In the genomic region with DNA sequence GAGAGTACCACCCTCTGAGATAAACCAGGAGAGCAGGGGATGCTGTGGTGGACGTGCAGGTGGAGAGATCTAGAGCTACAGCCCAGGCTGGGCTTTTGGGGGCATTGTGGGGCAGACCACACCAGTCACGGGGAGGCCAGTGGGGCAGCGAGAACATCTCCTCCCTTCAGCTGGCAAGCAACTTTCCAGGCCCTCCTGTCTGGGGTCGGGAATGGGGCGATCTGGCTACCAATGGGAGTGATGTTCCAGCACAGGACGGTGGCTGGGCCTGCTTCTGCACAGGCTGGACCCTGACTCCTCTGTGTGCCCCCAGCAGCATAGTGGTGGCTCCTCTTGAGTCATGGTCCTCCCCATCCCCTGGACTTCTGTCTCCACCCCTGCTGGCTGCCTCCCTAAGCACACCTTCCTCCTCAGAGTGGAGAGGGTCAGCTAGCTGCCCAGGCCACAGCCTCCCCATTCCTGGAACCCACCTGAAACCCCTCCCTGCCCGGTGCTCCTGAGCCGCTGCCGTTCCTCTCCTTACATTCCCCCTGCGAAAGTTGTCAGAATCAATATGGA, we compare ENCODE assay signal across 24 cellular contexts. TPM values are rescaled to one million over a fixed set of nuclear protein-coding genes. Genes with fewer than 3 reads are reported as not detected.
DNase-seq lines count a peak whose midpoint lies in the region; ATAC-seq and TF ChIP-seq lines count a peak whose summit lies in the region.
"Had no signal": no experiment of that assay in that cellular context is flagged by ENCODE, and none has a peak within 500 bp of the region (broad histone marks: within the 10 kb centered on the region; RNA-seq: fewer than 3 reads in every experiment).

No MANE protein-coding gene starts in this region.

- H3K27me3 Mint-ChIP-seq in activated naive CD4-positive, alpha-beta T cell treated with anti-CD3 and anti-CD28 coated beads, Interleukin-2, amount 50 U/mL, for 24 hours, result no peaks in the 10 kb centered on the region
- H3K27me3 Mint-ChIP-seq in activated B cell treated with CpG ODN at 0.5 μM for 24 hours, result no peaks in the 10 kb centered on the region
- no peaks in the 10 kb centered on the region for H3K27me3 Mint-ChIP-seq in natural killer cell (ENCODE audit: low read depth in 2 of 2)
- H3K27me3 Mint-ChIP-seq: activated CD4-positive, alpha-beta memory T cell treated with anti-CD3 and anti-CD28 coated beads for 36 hours; stimulated activated naive CD8-positive, alpha-beta T cell treated with anti-CD3 and anti-CD28 coated beads, Interleukin-15, Interleukin-2, amounts not matched to agents 100 ng/mL and 50 ng/mL, for 24 hours had no signal

- 84 to 89% methylated on average over 10 of the region's 10 CpGs for WGBS in upper lobe of left lung, 2 donors
- 76 to 83% methylated on average over 8 to 10 of the region's 10 CpGs for WGBS in body of pancreas, 2 donors

- no peak overlapping the region for H3K27ac ChIP-seq in upper lobe of left lung
- no peak overlapping the region for H3K27ac ChIP-seq in body of pancreas
- H3K27ac ChIP-seq: 22Rv1, brain microvascular endothelial cell, transverse colon had no signal

- CTCF ChIA-PET in activated B cell treated with CpG ODN at 0.5 μM for 24 hours (lab: Charles Lee), result interaction anchor here (0.7 kb wide), 1 partner anchor 12 kb away, joined by 3 read pairs; no protein-coding TSS in a partner anchor

- intact Hi-C loops in activated B cell treated with CpG ODN at 0.5 μM for 24 hours (cut with micrococcal nuclease), result loop anchor here (1.0 kb wide), 1 partner anchor 12 kb away; no protein-coding TSS in a partner anchor
- intact Hi-C loops in natural killer cell (cut with micrococcal nuclease), result loop anchor here (2.0 kb wide), 1 partner anchor 14 kb away; no protein-coding TSS in a partner anchor
- intact Hi-C loops in body of pancreas (cut with DNase I), result no loop called here

- H3K36me3 Mint-ChIP-seq in activated naive CD4-positive, alpha-beta T cell treated with anti-CD3 and anti-CD28 coated beads, Interleukin-2, amount 50 U/mL, for 24 hours, result peaks cover 7% of the 10 kb centered on the region
- H3K36me3 Mint-ChIP-seq in activated B cell treated with CpG ODN at 0.5 μM for 24 hours (ENCODE audit: low read depth) (peaks cover 41% of the 10 kb centered on the region), natural killer cell (no peaks in the 10 kb centered on the region)

- peaks cover 0 to 32% (median 8%) of the 10 kb centered on the region in 4 donors for H3K36me3 ChIP-seq in upper lobe of left lung
- H3K36me3 ChIP-seq in body of pancreas (replicated peaks in 1 of 2; ENCODE audit: insufficient read depth in 1 of 2, low read depth in 2 of 2), result peaks cover 0 to 2% of the 10 kb centered on the region in 2 donors
- H3K36me3 ChIP-seq: brain microvascular endothelial cell, transverse colon had no signal

- H3K27ac Mint-ChIP-seq in activated naive CD4-positive, alpha-beta T cell treated with anti-CD3 and anti-CD28 coated beads, Interleukin-2, amount 50 U/mL, for 24 hours, result peak overlapping the region; percentile 70
- H3K27ac Mint-ChIP-seq in activated B cell treated with CpG ODN at 0.5 μM for 24 hours, result peak overlapping the region; percentile 83
- H3K27ac Mint-ChIP-seq in natural killer cell, result peak overlapping the region; percentile 79 to 83
- H3K27ac Mint-ChIP-seq: activated CD4-positive, alpha-beta memory T cell treated with anti-CD3 and anti-CD28 coated beads for 36 hours; stimulated activated naive CD8-positive, alpha-beta T cell treated with anti-CD3 and anti-CD28 coated beads, Interleukin-15, Interleukin-2, amounts not matched to agents 100 ng/mL and 50 ng/mL, for 24 hours had no signal

- TF ChIP-seq EP300 in upper lobe of left lung (IDR thresholded peaks at IDR 0.05), result no peak

- ATAC-seq in activated B cell treated with CpG ODN at 0.5 μM for 24 hours (ENCODE audit: low read depth) (no peak), natural killer cell (no peak), upper lobe of left lung (ENCODE audit: low FRiP score in 2 of 2) (peak; percentile 21 to 28), GM19035 (IDR thresholded peaks at IDR 0.05; ENCODE audit: unreplicated experiment) (no peak), body of pancreas (no peak)

- H3K4me1 Mint-ChIP-seq in activated naive CD4-positive, alpha-beta T cell treated with anti-CD3 and anti-CD28 coated beads, Interleukin-2, amount 50 U/mL, for 24 hours, result peaks cover 18% of the 10 kb centered on the region
- H3K4me1 Mint-ChIP-seq in activated B cell treated with CpG ODN at 0.5 μM for 24 hours (peaks cover 38% of the 10 kb centered on the region), natural killer cell (peaks cover 34 to 38% of the 10 kb centered on the region in 2 donors)

- H3K4me1 ChIP-seq in upper lobe of left lung, result peaks cover 2 to 4% (median 2%) of the 10 kb centered on the region in 4 donors
- no peaks in the 10 kb centered on the region for H3K4me1 ChIP-seq in body of pancreas
- H3K4me1 ChIP-seq: transverse colon had no signal

- TF ChIP-seq POLR2A in upper lobe of left lung (IDR thresholded peaks at IDR 0.05) (no peak), body of pancreas (IDR thresholded peaks at IDR 0.05) (no peak)

- POLR2A ChIA-PET in activated B cell treated with CpG ODN at 0.5 μM for 24 hours (lab: Charles Lee), result interaction anchor here (0.6 to 0.9 kb wide), 4 partner anchors 10 to 287 kb away, joined by 3 to 4 read pairs (median 3); partner anchors contain the start of gene VHL

- no peak for TF ChIP-seq CTCF in activated B cell treated with CpG ODN at 0.5 μM for 24 hours (IDR thresholded peaks at IDR 0.05)
- no peak for TF ChIP-seq CTCF in natural killer cell (IDR thresholded peaks at IDR 0.05)
- TF ChIP-seq CTCF in upper lobe of left lung (IDR thresholded peaks at IDR 0.05), result no peak
- TF ChIP-seq CTCF in body of pancreas (IDR thresholded peaks at IDR 0.05), result no peak

- H3K9me3 Mint-ChIP-seq in activated naive CD4-positive, alpha-beta T cell treated with anti-CD3 and anti-CD28 coated beads, Interleukin-2, amount 50 U/mL, for 24 hours, result no peaks in the 10 kb centered on the region
- H3K9me3 Mint-ChIP-seq in activated B cell treated with CpG ODN at 0.5 μM for 24 hours, result no peaks in the 10 kb centered on the region
- no peaks in the 10 kb centered on the region for H3K9me3 Mint-ChIP-seq in natural killer cell
- H3K9me3 Mint-ChIP-seq: activated CD4-positive, alpha-beta memory T cell treated with anti-CD3 and anti-CD28 coated beads for 36 hours; stimulated activated naive CD8-positive, alpha-beta T cell treated with anti-CD3 and anti-CD28 coated beads, Interleukin-15, Interleukin-2, amounts not matched to agents 100 ng/mL and 50 ng/mL, for 24 hours had no signal

- H3K9me3 ChIP-seq in upper lobe of left lung (no peaks in the 10 kb centered on the region), body of pancreas (no peaks in the 10 kb centered on the region)
- H3K9me3 ChIP-seq: Caco-2, transverse colon had no signal

- no peak overlapping the region for H3K4me3 Mint-ChIP-seq in activated naive CD4-positive, alpha-beta T cell treated with anti-CD3 and anti-CD28 coated beads, Interleukin-2, amount 50 U/mL, for 24 hours
- H3K4me3 Mint-ChIP-seq in activated B cell treated with CpG ODN at 0.5 μM for 24 hours (peak overlapping the region; percentile 28), natural killer cell (peak overlapping the region; percentile 72)
- H3K4me3 Mint-ChIP-seq: activated CD4-positive, alpha-beta memory T cell treated with anti-CD3 and anti-CD28 coated beads for 36 hours; stimulated activated naive CD8-positive, alpha-beta T cell treated with anti-CD3 and anti-CD28 coated beads, Interleukin-15, Interleukin-2, amounts not matched to agents 100 ng/mL and 50 ng/mL, for 24 hours had no signal

- DNase-seq in activated naive CD4-positive, alpha-beta T cell (lab: John Stamatoyannopoulos, UW), result no peak
- DNase-seq in activated B cell treated with CpG ODN at 0.5 μM for 24 hours, result no peak
- DNase-seq in natural killer cell, result no peak
- DNase-seq in upper lobe of left lung, result no peak
- DNase-seq in ecto neural progenitor cell (ENCODE audit: low spot score), result no peak
- DNase-seq in body of pancreas, result no peak
- DNase-seq: activated CD4-positive, alpha-beta memory T cell treated with anti-CD3 and anti-CD28 coated beads for 36 hours; activated CD4-positive, CD25-positive, alpha-beta regulatory T cell; activated effector memory CD4-positive, alpha-beta T cell treated with Interleukin-2 at 50 U/mL for 16 hours; brain microvascular endothelial cell; Caco-2; effector CD4-positive, alpha-beta T cell; head of caudate nucleus; mammary epithelial cell; NCI-H2081 treated with DMSO at 0.1 percent for 48 hours; NCI-H446 treated with DMSO at 0.1 percent for 48 hours; Right ventricle myocardium superior; stimulated activated CD4-positive, alpha-beta T cell treated with anti-CD3 and anti-CD28 coated beads, Interleukin-4, amount 100 ng/mL, for 1 hour; SW 1271; transverse colon had no signal

- no peak overlapping the region for H3K4me3 ChIP-seq in upper lobe of left lung
- H3K4me3 ChIP-seq in body of pancreas, result no peak overlapping the region
- H3K4me3 ChIP-seq: transverse colon had no signal

- H3K27me3 ChIP-seq in upper lobe of left lung (no peaks in the 10 kb centered on the region), body of pancreas (no peaks in the 10 kb centered on the region)
- H3K27me3 ChIP-seq: brain microvascular endothelial cell, transverse colon had no signal

RNA-seq across cellular contexts. Expression of gene IRAK2, which starts 16.1 kb away (rescaled TPM):
- 8.6 and 8.8 TPM in 2 replicates for total RNA-seq in activated B cell treated with CpG ODN at 0.5 μM for 24 hours
- total RNA-seq in natural killer cell, result 10 to 100 TPM; 10.4 to 28.2 (median 10.9) TPM
- total RNA-seq in upper lobe of left lung, result 10 to 100 TPM in 1 of 6 donors, 1 to 10 TPM in 5; 3.1 to 10.2 (median 7.1) TPM
- 1 to 10 TPM in 1 of 2 donors, under 1 TPM in 1; 0.99 to 3.9 TPM for total RNA-seq in body of pancreas

RNA-seq across cellular contexts. Expression of gene VHL, which starts 39.2 kb away (rescaled TPM):
- total RNA-seq in activated B cell treated with CpG ODN at 0.5 μM for 24 hours (91.0 and 105 TPM in 2 replicates), natural killer cell (100 to 1,000 TPM in 2 of 3 donors, 10 to 100 TPM in 1; 94.9 to 113 (median 102) TPM), upper lobe of left lung (10 to 100 TPM; 29.8 to 71.2 (median 41.2) TPM), body of pancreas (10 to 100 TPM; 23.6 to 41.9 TPM)

Comparison
In these comparisons a context has a peak if more than half of its experiments do, and no peak if none do; other contexts are left out.
1. ATAC-seq: peak in upper lobe of left lung (2 of 2); none in activated B cell treated with CpG ODN at 0.5 μM for 24 hours (single experiment), natural killer cell (0 of 3), GM19035 (single experiment) and body of pancreas (single experiment).
2. Peak in every context shown above with its lines, with median percentiles within 50 percentile points of each other: H3K27ac Mint-ChIP-seq.